11 cellular contexts compared by ENCODE assay signal in the genomic region with DNA sequence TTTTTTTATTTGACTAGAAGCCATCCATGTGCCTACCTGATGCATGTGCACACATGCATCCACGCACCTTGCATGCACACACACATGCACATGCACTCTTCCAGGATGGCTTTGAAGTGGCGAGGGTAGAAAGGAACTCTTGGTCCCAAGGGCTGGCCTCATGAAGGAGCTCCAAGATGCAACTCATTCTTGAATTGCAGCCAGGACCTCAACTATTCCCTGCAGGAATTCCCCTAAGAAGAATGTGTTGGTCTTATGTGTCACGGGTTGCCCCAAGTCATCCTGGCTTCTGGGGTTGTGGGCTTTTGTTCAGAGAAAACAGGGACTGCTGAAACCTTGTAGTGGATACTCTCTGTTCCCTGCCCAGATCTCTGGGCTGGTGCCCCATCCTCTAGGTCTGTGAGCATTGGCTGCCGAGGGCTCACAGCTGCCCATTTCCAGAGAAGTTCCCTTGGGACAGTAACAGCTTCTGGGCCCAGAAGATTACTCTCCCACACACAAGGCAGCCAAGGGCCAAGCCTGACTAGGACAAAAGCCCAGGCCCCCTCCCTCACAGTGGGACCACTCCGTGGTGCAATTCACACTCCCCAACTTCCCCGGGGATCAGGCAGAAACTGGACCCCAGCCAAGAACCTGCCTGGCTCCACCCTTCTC.
DNase-seq lines count a peak whose midpoint lies in the region; TF ChIP-seq lines count a peak whose summit lies in the region.
"Had no signal": no experiment of that assay in that cellular context is flagged by ENCODE, and none has a peak within 500 bp of the region (broad histone marks: within the 10 kb centered on the region; RNA-seq: fewer than 3 reads in every experiment).

No MANE protein-coding gene starts in this region.

- H3K4me3 ChIP-seq in testis, result no peak overlapping the region

- peak overlapping the region; percentile 74 for H3K4me3 Mint-ChIP-seq in HFFc6

- DNase-seq in HFFc6, result peak; percentile 93
- peak; percentile 98 for DNase-seq in astrocyte of the hippocampus (ENCODE audit: low read depth, low spot score)
- DNase-seq in hepatic stellate cell (ENCODE audit: low spot score), result peak; percentile 69
- DNase-seq in testis, result peak; percentile 50
- DNase-seq in effector CD4-positive, alpha-beta T cell, result no peak
- no peak for DNase-seq in NCI-H774 (lab: John Stamatoyannopoulos, UW)
- no peak for DNase-seq in CD1c-positive myeloid dendritic cell (ENCODE audit: extremely low spot score)
- no peak for DNase-seq in GF-D8 (lab: John Stamatoyannopoulos, UW)
- DNase-seq: activated T-cell treated with anti-CD3 and anti-CD28 coated beads, Interleukin-2, amount 50 U/mL, for 48 hours; NCI-H1048; retina had no signal

- H3K27ac ChIP-seq in testis, result peak overlapping the region in 1 of 2 donors; percentile 59

- H3K27me3 ChIP-seq in testis, result no peaks in the 10 kb centered on the region

- no peaks in the 10 kb centered on the region for H3K36me3 ChIP-seq in testis (ENCODE audit: low read depth, missing control alignments)

- no peaks in the 10 kb centered on the region for H3K9me3 Mint-ChIP-seq in HFFc6

- WGBS in testis, 2 donors, result 31 to 50% methylated on average over 6 of the region's 6 CpGs

- peaks cover 26% of the 10 kb centered on the region for H3K4me1 ChIP-seq in testis

- peaks cover 76% of the 10 kb centered on the region for H3K4me1 Mint-ChIP-seq in HFFc6 (ENCODE audit: low read depth)

- H3K36me3 Mint-ChIP-seq in HFFc6 (ENCODE audit: low read depth), result peaks cover 4% of the 10 kb centered on the region; the same call in 1 of the 2 replicates

- no peak for TF ChIP-seq POLR2A in testis (IDR thresholded peaks at IDR 0.05)

- no peaks in the 10 kb centered on the region for H3K27me3 Mint-ChIP-seq in HFFc6 (ENCODE audit: insufficient read depth)

- intact Hi-C loops in testis (cut with DNase I; ENCODE audit: low total_unique reads), result no loop called here

- peak overlapping the region; percentile 91 for H3K27ac Mint-ChIP-seq in HFFc6

- TF ChIP-seq CTCF in HFFc6 (IDR thresholded peaks at IDR 0.05) (no peak), testis (IDR thresholded peaks at IDR 0.05) (no peak)

- H3K9me3 ChIP-seq in testis, result no peaks in the 10 kb centered on the region

Comparison
In these comparisons a context has a peak if more than half of its experiments do, and no peak if none do; other contexts are left out.
1. DNase-seq: peak in HFFc6 (single experiment), astrocyte of the hippocampus (single experiment), hepatic stellate cell (single experiment) and testis (single experiment); none in effector CD4-positive, alpha-beta T cell (single experiment), NCI-H774 (single experiment), CD1c-positive myeloid dendritic cell (single experiment) and GF-D8 (single experiment).